ENCODE assay signal across 9 cellular contexts in the genomic region with DNA sequence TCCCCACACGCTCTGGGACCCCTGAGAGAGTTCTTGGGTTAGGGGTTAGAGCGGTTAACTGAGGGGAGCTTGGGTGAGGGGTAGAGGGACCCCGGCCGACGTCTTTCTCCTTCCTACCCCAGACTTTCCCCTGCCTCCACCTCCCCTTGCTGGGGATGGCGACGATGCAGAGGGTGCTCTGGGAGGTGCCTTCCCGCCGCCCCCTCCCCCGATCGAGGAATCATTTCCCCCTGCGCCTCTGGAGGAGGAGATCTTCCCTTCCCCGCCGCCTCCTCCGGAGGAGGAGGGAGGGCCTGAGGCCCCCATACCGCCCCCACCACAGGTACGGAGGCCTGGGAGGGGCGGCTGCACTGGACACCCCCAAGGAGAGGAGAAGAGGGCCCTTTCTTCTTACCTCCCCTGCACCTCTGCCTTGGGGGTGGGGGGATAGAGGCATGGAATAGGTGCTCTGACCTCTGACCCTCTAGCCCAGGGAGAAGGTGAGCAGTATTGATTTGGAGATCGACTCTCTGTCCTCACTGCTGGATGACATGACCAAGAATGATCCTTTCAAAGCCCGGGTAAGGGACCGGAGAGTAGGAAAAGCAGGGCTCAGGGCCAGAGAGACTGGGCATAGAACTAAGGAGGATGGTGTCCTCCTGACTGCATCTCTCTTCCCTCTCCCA. TPM values are rescaled to one million over a fixed set of nuclear protein-coding genes. Genes with fewer than 3 reads are reported as not detected.
DNase-seq lines count a peak whose midpoint lies in the region; ATAC-seq, FAIRE-seq and TF ChIP-seq lines count a peak whose summit lies in the region.
"Had no signal": no experiment of that assay in that cellular context is flagged by ENCODE, and none has a peak within 500 bp of the region (broad histone marks: within the 10 kb centered on the region; RNA-seq: fewer than 3 reads in every experiment).

No MANE protein-coding gene starts in this region.

- peak overlapping the region; percentile 8 for H3K27ac Mint-ChIP-seq in central memory CD8-positive, alpha-beta T cell (ENCODE audit: low read depth)

- H3K36me3 Mint-ChIP-seq in central memory CD8-positive, alpha-beta T cell (ENCODE audit: insufficient read depth): peaks cover 9% of the 10 kb centered on the region

- FAIRE-seq in urothelium cell line (lab: Jason Lieb, UNC): no peak

- H3K27me3 Mint-ChIP-seq in central memory CD8-positive, alpha-beta T cell: no peaks in the 10 kb centered on the region

- H3K36me3 ChIP-seq in right atrium auricular region (peaks cover 15% of the 10 kb centered on the region), mucosa of descending colon (ENCODE audit: low read depth) (no peaks in the 10 kb centered on the region)

- no peak for DNase-seq in right atrium auricular region (ENCODE audit: low spot score)
- DNase-seq in left cardiac atrium: no peak
- no peak for DNase-seq in central memory CD8-positive, alpha-beta T cell (ENCODE audit: low spot score in 2 of 2)
- DNase-seq in mucosa of descending colon: peak in 1 of 3 donors; percentile 52
- DNase-seq in GM10248 (ENCODE audit: extremely low spot score): no peak
- no peak for DNase-seq in CD1c-positive myeloid dendritic cell (ENCODE audit: extremely low spot score)
- DNase-seq in urothelium cell line (ENCODE audit: low spot score): no peak

- CTCF ChIA-PET in GM10248 (lab: Yijun Ruan, JAX): interaction anchor here (0.9 to 1.2 kb wide), 2 partner anchors 14 to 54 kb away, joined by 3 read pairs; no protein-coding TSS in a partner anchor

- no peaks in the 10 kb centered on the region for H3K27me3 ChIP-seq in right atrium auricular region

- H3K9me3 Mint-ChIP-seq in central memory CD8-positive, alpha-beta T cell: no peaks in the 10 kb centered on the region

- H3K4me1 Mint-ChIP-seq in central memory CD8-positive, alpha-beta T cell: peaks cover 33% of the 10 kb centered on the region

- H3K4me3 ChIP-seq in right atrium auricular region: peak overlapping the region; percentile 94 to 98
- H3K4me3 ChIP-seq in mucosa of descending colon: peak overlapping the region; percentile 77

- POLR2A ChIA-PET in GM10248 (lab: Yijun Ruan, JAX): no interaction called here

- intact Hi-C loops in left cardiac atrium (cut with DNase I): no loop called here
- intact Hi-C loops in mucosa of descending colon (cut with DNase I, micrococcal nuclease): no loop called here

- no peak for ATAC-seq in left cardiac atrium
- ATAC-seq in central memory CD8-positive, alpha-beta T cell (replicated peaks; ENCODE audit: extremely low read depth, poor library complexity, severe bottlenecking): no peak
- no peak for ATAC-seq in mucosa of descending colon
- ATAC-seq in GM21526 (IDR thresholded peaks at IDR 0.05; ENCODE audit: low FRiP score, unreplicated experiment): no peak

- peak overlapping the region; percentile 91 for H3K4me3 Mint-ChIP-seq in central memory CD8-positive, alpha-beta T cell

- TF ChIP-seq CTCF in right atrium auricular region (IDR thresholded peaks at IDR 0.05) (no peak), mucosa of descending colon (IDR thresholded peaks at IDR 0.05) (no peak), GM10248 (IDR thresholded peaks at IDR 0.05; ENCODE audit: control extremely low read depth, extremely low read depth, low read depth, missing control alignments) (no peak)

- peaks cover 0 to 67% of the 10 kb centered on the region in 2 donors for H3K4me1 ChIP-seq in right atrium auricular region
- H3K4me1 ChIP-seq in mucosa of descending colon (ENCODE audit: low read depth): peaks cover 32% of the 10 kb centered on the region

- H3K9me3 ChIP-seq in right atrium auricular region (no peaks in the 10 kb centered on the region), mucosa of descending colon (no peaks in the 10 kb centered on the region)

- H3K27ac ChIP-seq in right atrium auricular region: peak overlapping the region; percentile 96 to 99

RNA-seq across cellular contexts. Expression of gene ZYX, which starts 1.1 kb away (rescaled TPM):
- 10 to 100 TPM; 48.3 to 93.7 TPM for total RNA-seq in right atrium auricular region
- total RNA-seq in left cardiac atrium: 100 to 1,000 TPM in 1 of 2 donors, 10 to 100 TPM in 1; 79.1 to 156 TPM
- total RNA-seq in mucosa of descending colon: 100 to 1,000 TPM in 2 of 3 donors, 10 to 100 TPM in 1; 49.0 to 203 (median 109) TPM

RNA-seq across cellular contexts. Expression of gene FAM131B, which starts 19.7 kb away (rescaled TPM):
- total RNA-seq in right atrium auricular region: under 1 TPM; 0.08 to 0.48 TPM
- under 1 TPM; 0.29 to 0.97 TPM for total RNA-seq in left cardiac atrium
- total RNA-seq in mucosa of descending colon: 1 to 10 TPM in 2 of 3 donors, under 1 TPM in 1; 0.43 to 6.2 (median 1.6) TPM

RNA-seq across cellular contexts. Expression of gene EPHA1, which starts 26.4 kb away (rescaled TPM):
- total RNA-seq in right atrium auricular region (under 1 TPM in 1 of 2 donors, not detected in 1; 0.71 TPM), left cardiac atrium (under 1 TPM; 0.16 to 0.71 TPM), mucosa of descending colon (10 to 100 TPM in 2 of 3 donors, 1 to 10 TPM in 1; 9.1 to 19.6 (median 18.9) TPM)
- total RNA-seq: LHCN-M2 had no signal

Comparison
In these comparisons a context has a peak if more than half of its experiments do, and no peak if none do; other contexts are left out.
1. RNA of gene EPHA1, which starts 26.4 kb away (total RNA-seq): 9.1 to 19.6 TPM in mucosa of descending colon; 0.71 TPM in right atrium auricular region and 0.16 to 0.71 TPM in left cardiac atrium; every median in the first group is over 4 times any median in the second.